In genomic region chr1:111196213-111196612, GRCh38 we compare ENCODE assay signal across 16 cellular contexts. TPM values are rescaled to one million over a fixed set of nuclear protein-coding genes. Genes with fewer than 3 reads are reported as not detected.
A peak's percentile ranks its signal among the peaks of the same experiment; 100 is the strongest.
DNase-seq lines count a peak whose midpoint lies in the region; ATAC-seq and TF ChIP-seq lines count a peak whose summit lies in the region.
"Had no signal": no experiment of that assay in that cellular context is flagged by ENCODE, and none has a peak within 500 bp of the region (broad histone marks: within the 10 kb centered on the region; RNA-seq: fewer than 3 reads in every experiment).

No MANE protein-coding gene starts in this region.

- H3K36me3 ChIP-seq in KOPT-K1 (ENCODE audit: insufficient read depth, low read length) (peaks cover 84% of the 10 kb centered on the region), spleen (peaks cover 0 to 91% (median 63%) of the 10 kb centered on the region in 6 donors)
- H3K36me3 ChIP-seq: adrenal gland, esophagus muscularis mucosa had no signal

- TF ChIP-seq CTCF in spleen (IDR thresholded peaks at IDR 0.05 in 8 of 11, conservative IDR thresholded peaks at IDR 0.05 in 3 of 11) (no peak), HFFc6 (IDR thresholded peaks at IDR 0.05) (no peak)

- intact Hi-C loops in activated CD4-positive, alpha-beta T cell treated with anti-CD3 and anti-CD28 coated beads, Interleukin-2, amount 10 ng/mL, durations not matched to agents 24 days and 14 days (cut with micrococcal nuclease) = loop anchor here (5.0 kb wide), 1 partner anchor 251 kb away; the partner anchor contains the start of genes ATP5PB and WDR77
- intact Hi-C loops in spleen (cut with DNase I; ENCODE audit: low total_unique reads) = loop anchor here (10.0 kb wide), 1 partner anchor 51 kb away; the partner anchor contains the start of genes CEPT1 and DRAM2

- H3K4me3 Mint-ChIP-seq in activated CD4-positive, alpha-beta T cell treated with anti-CD3 and anti-CD28 coated beads, Interleukin-2, amount 10 ng/mL, durations not matched to agents 24 days and 14 days = peak overlapping the region; percentile 98
- peak overlapping the region; percentile 99 for H3K4me3 Mint-ChIP-seq in central memory CD8-positive, alpha-beta T cell
- no peak overlapping the region for H3K4me3 Mint-ChIP-seq in HFFc6

- DNase-seq in activated CD4-positive, alpha-beta T cell treated with anti-CD3 and anti-CD28 coated beads, Interleukin-2, amount 10 ng/mL, durations not matched to agents 24 days and 14 days = peak; percentile 56
- DNase-seq in activated CD4-positive, alpha-beta T cell treated with anti-CD3 and anti-CD28 coated beads for 48 hours = no peak
- DNase-seq in central memory CD8-positive, alpha-beta T cell (ENCODE audit: low spot score in 2 of 2) = no peak
- DNase-seq in spleen (no peak), NAMALWA (ENCODE audit: low spot score) (no peak), HFFc6 (no peak)
- DNase-seq: adrenal gland; NCI-H1436; NK-92 treated with Interleukin-12 subunit alpha and Interleukin-12 subunit beta, amount 100 ng/mL, for 24 hours; stimulated activated CD4-positive, alpha-beta T cell treated with anti-CD3 and anti-CD28 coated beads, Interleukin-4, amount 100 ng/mL, for 1 hour; thyroid gland had no signal

- no peak for TF ChIP-seq POLR2A in spleen (IDR thresholded peaks at IDR 0.05)

- peaks cover 75 to 100% (median 99%) of the 10 kb centered on the region in 6 donors for H3K4me1 ChIP-seq in spleen

- H3K36me3 Mint-ChIP-seq in activated CD4-positive, alpha-beta T cell treated with anti-CD3 and anti-CD28 coated beads, Interleukin-2, amount 10 ng/mL, durations not matched to agents 24 days and 14 days (ENCODE audit: low read depth) = peaks cover 85% of the 10 kb centered on the region
- peaks cover 81% of the 10 kb centered on the region for H3K36me3 Mint-ChIP-seq in central memory CD8-positive, alpha-beta T cell (ENCODE audit: insufficient read depth)
- H3K36me3 Mint-ChIP-seq in HFFc6 (ENCODE audit: low read depth) = no peaks in the 10 kb centered on the region

- H3K27ac ChIP-seq in KOPT-K1 (ENCODE audit: low read depth, low read length, poor library complexity, severe bottlenecking) (peak overlapping the region; percentile 99), spleen (peak overlapping the region; percentile 9 to 100 (median 74))
- H3K27ac ChIP-seq: adrenal gland, C4-2B, esophagus muscularis mucosa, RWPE1, thyroid gland had no signal

- no peak for ATAC-seq in central memory CD8-positive, alpha-beta T cell (replicated peaks; ENCODE audit: extremely low read depth, poor library complexity, severe bottlenecking)
- no peak for ATAC-seq in GM18909 (IDR thresholded peaks at IDR 0.05; ENCODE audit: poor library complexity, unreplicated experiment)

- H3K4me3 ChIP-seq in spleen = peak overlapping the region in 5 of 8 donors; percentile 41 to 88 (median 58)
- H3K4me3 ChIP-seq: adrenal gland, esophagus muscularis mucosa, thyroid gland had no signal

- WGBS in spleen, 5 donors = 77 to 83% (median 79%) methylated on average over 2 of the region's 2 CpGs

- no peaks in the 10 kb centered on the region for H3K27me3 ChIP-seq in spleen (replicated peaks in 1 of 7)
- H3K27me3 ChIP-seq: adrenal gland, esophagus muscularis mucosa, thyroid gland had no signal

- H3K9me3 Mint-ChIP-seq in activated CD4-positive, alpha-beta T cell treated with anti-CD3 and anti-CD28 coated beads, Interleukin-2, amount 10 ng/mL, durations not matched to agents 24 days and 14 days = no peaks in the 10 kb centered on the region
- no peaks in the 10 kb centered on the region for H3K9me3 Mint-ChIP-seq in central memory CD8-positive, alpha-beta T cell
- H3K9me3 Mint-ChIP-seq in HFFc6 = no peaks in the 10 kb centered on the region

- peak overlapping the region; percentile 98 for H3K27ac Mint-ChIP-seq in activated CD4-positive, alpha-beta T cell treated with anti-CD3 and anti-CD28 coated beads, Interleukin-2, amount 10 ng/mL, durations not matched to agents 24 days and 14 days
- peak overlapping the region; percentile 91 for H3K27ac Mint-ChIP-seq in central memory CD8-positive, alpha-beta T cell (ENCODE audit: low read depth)
- no peak overlapping the region for H3K27ac Mint-ChIP-seq in HFFc6

- H3K9me3 ChIP-seq in KOPT-K1 (ENCODE audit: insufficient read depth, low read length, poor library complexity, severe bottlenecking) = no peaks in the 10 kb centered on the region
- no peaks in the 10 kb centered on the region for H3K9me3 ChIP-seq in spleen
- H3K9me3 ChIP-seq: adrenal gland, esophagus muscularis mucosa, thyroid gland had no signal

- H3K27me3 Mint-ChIP-seq in activated CD4-positive, alpha-beta T cell treated with anti-CD3 and anti-CD28 coated beads, Interleukin-2, amount 10 ng/mL, durations not matched to agents 24 days and 14 days = no peaks in the 10 kb centered on the region
- no peaks in the 10 kb centered on the region for H3K27me3 Mint-ChIP-seq in central memory CD8-positive, alpha-beta T cell
- H3K27me3 Mint-ChIP-seq in HFFc6 (ENCODE audit: insufficient read depth) = peaks cover 4% of the 10 kb centered on the region

- peaks cover 70% of the 10 kb centered on the region for H3K4me1 Mint-ChIP-seq in activated CD4-positive, alpha-beta T cell treated with anti-CD3 and anti-CD28 coated beads, Interleukin-2, amount 10 ng/mL, durations not matched to agents 24 days and 14 days
- H3K4me1 Mint-ChIP-seq in central memory CD8-positive, alpha-beta T cell = peaks cover 82% of the 10 kb centered on the region
- peaks cover 41% of the 10 kb centered on the region for H3K4me1 Mint-ChIP-seq in HFFc6 (ENCODE audit: low read depth)

RNA-seq across cellular contexts. Expression of gene DENND2D, which starts 4.2 kb away (rescaled TPM):
- 175 and 180 TPM in 2 replicates for total RNA-seq in activated CD4-positive, alpha-beta T cell treated with anti-CD3 and anti-CD28 coated beads, Interleukin-2, amount 10 ng/mL, durations not matched to agents 24 days and 14 days
- total RNA-seq in spleen = 100 to 1,000 TPM; 127 to 182 (median 153) TPM
- 100 to 1,000 TPM in 2 of 3 donors, 10 to 100 TPM in 1; 90.3 to 106 (median 101) TPM for polyA plus RNA-seq in spleen
- 1 to 10 TPM in 5 of 6 experiments, under 1 TPM in 1; 0.92 to 4.0 (median 3.7) TPM for total RNA-seq in HFFc6 (2021; fragmentation: NEBNext Ultra II Directional; extraction: Animal tissue kit (Norgen Biotek cat#: 25700))

RNA-seq across cellular contexts. Expression of gene CHI3L2, which starts 31.3 kb away (rescaled TPM):
- total RNA-seq in activated CD4-positive, alpha-beta T cell treated with anti-CD3 and anti-CD28 coated beads, Interleukin-2, amount 10 ng/mL, durations not matched to agents 24 days and 14 days = 2.3 and 3.9 TPM in 2 replicates
- total RNA-seq in spleen = 10 to 100 TPM in 6 of 7 donors, 1 to 10 TPM in 1; 6.0 to 58.3 (median 25.6) TPM
- 100 to 1,000 TPM in 1 of 3 donors, 10 to 100 TPM in 2; 40.1 to 159 (median 59.2) TPM for polyA plus RNA-seq in spleen
- under 1 TPM in 3 of 6 experiments, not detected in 3; 0.35 to 0.64 (median 0.57) TPM for total RNA-seq in HFFc6 (2021; fragmentation: NEBNext Ultra II Directional; extraction: Animal tissue kit (Norgen Biotek cat#: 25700))

RNA-seq across cellular contexts. Expression of gene CEPT1, which starts 56.2 kb away (rescaled TPM):
- 32.4 and 32.9 TPM in 2 replicates for total RNA-seq in activated CD4-positive, alpha-beta T cell treated with anti-CD3 and anti-CD28 coated beads, Interleukin-2, amount 10 ng/mL, durations not matched to agents 24 days and 14 days
- 100 to 1,000 TPM in 4 of 7 donors, 10 to 100 TPM in 3; 90.9 to 140 (median 105) TPM for total RNA-seq in spleen
- 10 to 100 TPM; 61.1 to 69.2 (median 65.4) TPM for polyA plus RNA-seq in spleen
- 10 to 100 TPM; 26.5 to 38.9 (median 33.5) TPM for total RNA-seq in HFFc6 (2021; fragmentation: NEBNext Ultra II Directional; extraction: Animal tissue kit (Norgen Biotek cat#: 25700))

RNA-seq across cellular contexts. Expression of gene DRAM2, which starts 56.3 kb away (rescaled TPM):
- total RNA-seq in activated CD4-positive, alpha-beta T cell treated with anti-CD3 and anti-CD28 coated beads, Interleukin-2, amount 10 ng/mL, durations not matched to agents 24 days and 14 days = 25.8 and 26.5 TPM in 2 replicates
- 100 to 1,000 TPM in 3 of 7 donors, 10 to 100 TPM in 4; 64.0 to 188 (median 81.0) TPM for total RNA-seq in spleen
- 100 to 1,000 TPM in 2 of 3 donors, 10 to 100 TPM in 1; 90.5 to 130 (median 105) TPM for polyA plus RNA-seq in spleen
- total RNA-seq in HFFc6 (2021; fragmentation: NEBNext Ultra II Directional; extraction: Animal tissue kit (Norgen Biotek cat#: 25700)) = 10 to 100 TPM; 23.6 to 32.0 (median 28.9) TPM

Comparison
In these comparisons a context has a peak if more than half of its experiments do, and no peak if none do; other contexts are left out.
1. RNA of gene DENND2D, which starts 4.2 kb away (total RNA-seq): 175 to 180 TPM in activated CD4-positive, alpha-beta T cell treated with anti-CD3 and anti-CD28 coated beads, Interleukin-2, amount 10 ng/mL, durations not matched to agents 24 days and 14 days and 127 to 182 TPM in spleen; 0.92 to 4.0 TPM in HFFc6; every median in the first group is over 10 times any median in the second.